ENCODE assay signal across 12 cellular contexts in the genomic region with DNA sequence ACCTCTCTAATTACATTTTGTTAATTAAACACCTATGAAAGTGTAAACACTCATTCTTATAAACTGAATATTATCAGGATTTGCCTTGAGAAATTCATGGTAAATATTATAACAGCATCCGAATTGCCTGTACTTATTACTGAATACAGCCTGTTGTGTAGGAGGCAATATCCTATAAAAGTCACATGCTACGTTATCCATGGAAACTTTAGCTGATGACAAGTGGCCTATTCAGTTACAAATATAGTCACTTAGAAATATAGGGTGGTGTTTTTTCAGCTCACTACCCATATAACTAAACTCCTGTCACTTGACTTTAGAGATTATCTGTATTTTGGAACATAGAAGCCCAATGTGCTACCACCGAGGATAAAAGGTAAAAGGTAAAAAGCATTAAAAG.
DNase-seq lines count a peak whose midpoint lies in the region; ATAC-seq and TF ChIP-seq lines count a peak whose summit lies in the region.
"Had no signal": no experiment of that assay in that cellular context is flagged by ENCODE, and none has a peak within 500 bp of the region (broad histone marks: within the 10 kb centered on the region; RNA-seq: fewer than 3 reads in every experiment).

No MANE protein-coding gene starts in this region.

- peak overlapping the region; percentile 52 for H3K27ac Mint-ChIP-seq in chondrocyte (ENCODE audit: unreplicated experiment)
- H3K27ac Mint-ChIP-seq: IgD-negative memory B cell had no signal

- H3K4me3 ChIP-seq in IMR-90 (ENCODE audit: insufficient read depth, low read depth, low read length) (no peak overlapping the region), psoas muscle (peak overlapping the region; percentile 37)
- H3K4me3 ChIP-seq: ovary had no signal

- H3K36me3 ChIP-seq in IMR-90 (ENCODE audit: control insufficient read depth, insufficient read depth, low read length) = no peaks in the 10 kb centered on the region
- H3K36me3 ChIP-seq in psoas muscle (ENCODE audit: insufficient read depth in 1 of 2, low read depth in 1 of 2) = no peaks in the 10 kb centered on the region
- H3K36me3 ChIP-seq: brain microvascular endothelial cell, ovary had no signal

- no peak overlapping the region for H3K23ac ChIP-seq in IMR-90 (ENCODE audit: low read depth, low read length)

- intact Hi-C loops in IMR-90 (cut with micrococcal nuclease) = loop anchor here (1.0 to 10.0 kb wide), 9 partner anchors 215 to 1198 kb away; partner anchors contain the start of gene IL15
- intact Hi-C loops in psoas muscle (cut with DNase I) = loop anchor here in 1 of 2 donors (2.0 to 10.0 kb wide), 3 partner anchors 55 to 492 kb away; no protein-coding TSS in a partner anchor

- H3K4me2 ChIP-seq in IMR-90 (ENCODE audit: low read depth, low read length) = no peak overlapping the region

- H2BK15ac ChIP-seq in IMR-90 (ENCODE audit: low read depth, low read length) = no peak overlapping the region

- H3K4me1 ChIP-seq in IMR-90 (ENCODE audit: control insufficient read depth, insufficient read depth, low read length) (peaks cover 5% of the 10 kb centered on the region), psoas muscle (peaks cover 34% of the 10 kb centered on the region)

- H3K27me3 ChIP-seq in IMR-90 (ENCODE audit: control insufficient read depth, insufficient read depth, low read length) (no peaks in the 10 kb centered on the region), psoas muscle (ENCODE audit: insufficient read depth in 3 of 3, low read length in 2 of 3) (no peaks in the 10 kb centered on the region)
- H3K27me3 ChIP-seq: brain microvascular endothelial cell, ovary had no signal

- no peak for TF ChIP-seq POLR2A in IMR-90 (IDR thresholded peaks at IDR 0.05; ENCODE audit: low read depth, low read length)

- H2AK9ac ChIP-seq in IMR-90 (replicated peaks; ENCODE audit: low read depth, low read length, poor library complexity) = no peak overlapping the region

- H4K20me1 ChIP-seq in IMR-90 (ENCODE audit: insufficient read depth, low read length) = no peaks in the 10 kb centered on the region

- 0 out of 2 replicates have a peak overlapping the region, but pooled peaks have one; percentile 15 for H3K27ac ChIP-seq in IMR-90 (ENCODE audit: insufficient read depth, low read length)
- peak overlapping the region; percentile 23 for H3K27ac ChIP-seq in psoas muscle
- H3K27ac ChIP-seq: brain microvascular endothelial cell, ovary had no signal

- DNase-seq in activated T-cell treated with anti-CD3 and anti-CD28 coated beads, Interleukin-2, amount 50 U/mL, for 4 hours = no peak
- DNase-seq in activated T-cell treated with anti-CD3 and anti-CD28 coated beads for 4 hours = no peak
- no peak for DNase-seq in IMR-90
- no peak for DNase-seq in chondrocyte (ENCODE audit: low spot score)
- DNase-seq in psoas muscle = no peak
- no peak for DNase-seq in MV-4-11 (lab: John Stamatoyannopoulos, UW)
- DNase-seq in NCI-H2107 treated with DMSO at 0.1 percent for 48 hours (lab: John Stamatoyannopoulos, UW; ENCODE audit: unreplicated experiment) = no peak
- DNase-seq: DMS79 had no signal

- no CpG with 5 or more reads among the region's 3 CpGs for WGBS in IMR-90 (ENCODE audit: extremely low coverage in 2 of 2, insufficient read length in 1 of 2), 2 experiments
- 30 to 41% (median 31%) methylated on average over 3 of the region's 3 CpGs for WGBS in psoas muscle, 3 donors

- POLR2A ChIA-PET in IMR-90 (lab: Charles Lee; ENCODE audit: unreplicated experiment) = no interaction called here

- H2AK5ac ChIP-seq in IMR-90 (ENCODE audit: low read depth, low read length) = no peak overlapping the region

- no peaks in the 10 kb centered on the region for H3K9me3 Mint-ChIP-seq in activated T-cell treated with anti-CD3 and anti-CD28 coated beads, Interleukin-2, amount 50 U/mL, for 4 hours
- H3K9me3 Mint-ChIP-seq in chondrocyte (ENCODE audit: low read depth) = no peaks in the 10 kb centered on the region
- H3K9me3 Mint-ChIP-seq: IgD-negative memory B cell had no signal

- no peak overlapping the region for H2BK120ac ChIP-seq in IMR-90 (ENCODE audit: low read depth, low read length)

- BruUV-seq in IMR-90 (replicated peaks; lab: Mats Ljungman, UMichigan) = no TSS peak

- peaks cover 97% of the 10 kb centered on the region for H3K4me1 Mint-ChIP-seq in activated T-cell treated with anti-CD3 and anti-CD28 coated beads, Interleukin-2, amount 50 U/mL, for 4 hours (ENCODE audit: low read depth)
- H3K4me1 Mint-ChIP-seq in chondrocyte (ENCODE audit: low read depth) = peaks cover 78% of the 10 kb centered on the region

- peak overlapping the region; percentile 28; the same call in 1 of the 2 replicates for H3K18ac ChIP-seq in IMR-90 (ENCODE audit: low read depth, low read length)

- ATAC-seq in activated T-cell treated with anti-CD3 and anti-CD28 coated beads, Interleukin-2, amount 50 U/mL, for 4 hours = no peak
- ATAC-seq in IMR-90 (ENCODE audit: low read depth) = no peak
- peak in 1 of 4 donors; percentile 59 for ATAC-seq in psoas muscle
- ATAC-seq in GM21529 (IDR thresholded peaks at IDR 0.05; ENCODE audit: unreplicated experiment) = no peak

- H4K91ac ChIP-seq in IMR-90 (ENCODE audit: insufficient read depth, low read depth, low read length) = no peak overlapping the region

- no peaks in the 10 kb centered on the region for H3K9me3 ChIP-seq in IMR-90 (ENCODE audit: control insufficient read depth, insufficient read depth, low read length)
- H3K9me3 ChIP-seq in psoas muscle = no peaks in the 10 kb centered on the region
- H3K9me3 ChIP-seq: ovary had no signal

- H3K56ac ChIP-seq in IMR-90 (ENCODE audit: extremely low read depth, insufficient read depth, low read length) = no peak overlapping the region

- H3K4ac ChIP-seq in IMR-90 (ENCODE audit: low read depth, low read length) = no peak overlapping the region

- no peak overlapping the region for H2BK20ac ChIP-seq in IMR-90 (ENCODE audit: low read depth, low read length)

- TF ChIP-seq RAD21 in IMR-90 (IDR thresholded peaks at IDR 0.05; ENCODE audit: low read length) = no peak

- dilution Hi-C loops in IMR-90 (cut with HindIII; ENCODE audit: low sequenced_read_pairs, unreplicated experiment) = no loop called here

- peaks cover 16% of the 10 kb centered on the region for H3K36me3 Mint-ChIP-seq in activated T-cell treated with anti-CD3 and anti-CD28 coated beads, Interleukin-2, amount 50 U/mL, for 4 hours (ENCODE audit: insufficient read depth)
- no peaks in the 10 kb centered on the region for H3K36me3 Mint-ChIP-seq in chondrocyte (ENCODE audit: low read depth)
- H3K36me3 Mint-ChIP-seq: IgD-negative memory B cell had no signal

- peak overlapping the region; percentile 52 for H3K4me3 Mint-ChIP-seq in activated T-cell treated with anti-CD3 and anti-CD28 coated beads, Interleukin-2, amount 50 U/mL, for 4 hours
- H3K4me3 Mint-ChIP-seq in chondrocyte (ENCODE audit: unreplicated experiment) = no peak overlapping the region
- H3K4me3 Mint-ChIP-seq: IgD-negative memory B cell had no signal

- no peak for TF ChIP-seq CTCF in IMR-90 (conservative IDR thresholded peaks at IDR 0.05; ENCODE audit: low read depth, low read length)
- no peak for TF ChIP-seq CTCF in chondrocyte (IDR thresholded peaks at IDR 0.05)
- no peak for TF ChIP-seq CTCF in psoas muscle (IDR thresholded peaks at IDR 0.05)

- CTCF ChIA-PET in IMR-90 (lab: Yijun Ruan, JAX) = interaction anchor here (0.6 to 2.4 kb wide), 6 partner anchors 13 to 493 kb away, joined by 3 to 8 read pairs (median 4); partner anchors contain the start of gene INPP4B

- in situ Hi-C loops in IMR-90 (cut with MboI; ENCODE audit: low sequenced_read_pairs) = loop anchor here (10.0 kb wide), 3 partner anchors 218 to 492 kb away; partner anchors contain the start of gene INPP4B

- H3K9ac ChIP-seq in IMR-90 (ENCODE audit: low read depth, low read length) = 0 out of 2 replicates have a peak overlapping the region, but pooled peaks have one; percentile 47

- H2AFZ ChIP-seq in IMR-90 (replicated peaks; ENCODE audit: low read length, poor library complexity) = no peak overlapping the region

- H3K27me3 Mint-ChIP-seq in activated T-cell treated with anti-CD3 and anti-CD28 coated beads, Interleukin-2, amount 50 U/mL, for 4 hours (ENCODE audit: low read depth) = no peaks in the 10 kb centered on the region
- no peaks in the 10 kb centered on the region for H3K27me3 Mint-ChIP-seq in chondrocyte (ENCODE audit: low read depth)

- peaks cover 0 to 3% of the 10 kb centered on the region in 2 experiments; a peak in 1 of 4 replicates for H3K79me1 ChIP-seq in IMR-90 (ENCODE audit: low read depth in 1 of 2, low read length in 2 of 2)

- no peak overlapping the region; a peak in 1 of 4 replicates for H4K8ac ChIP-seq in IMR-90 (ENCODE audit: low read depth in 2 of 2, low read length in 2 of 2)

- no peak overlapping the region for H3K14ac ChIP-seq in IMR-90 (replicated peaks; ENCODE audit: low read depth, low read length)

- H4K5ac ChIP-seq in IMR-90 (ENCODE audit: low read depth, low read length) = peak overlapping the region; percentile 48; the same call in 1 of the 2 replicates

- no peaks in the 10 kb centered on the region for H3K9me1 ChIP-seq in IMR-90 (ENCODE audit: insufficient read depth, low read length)

- H2BK5ac ChIP-seq in IMR-90 (ENCODE audit: low read depth, low read length, poor library complexity, severe bottlenecking) = no peak overlapping the region

TF ChIP-seq in IMR-90, 13 proteins besides CTCF, POLR2A, EP300 and RAD21 (continues in another document):
- TF ChIP-seq USF2 (IDR thresholded peaks at IDR 0.05; ENCODE audit: low read depth, low read length) (no peak), CHD1 (IDR thresholded peaks at IDR 0.05; ENCODE audit: low read depth, low read length) (no peak), SMC3 (IDR thresholded peaks at IDR 0.05; ENCODE audit: low read depth, low read length) (no peak), NFE2L2 (IDR thresholded peaks at IDR 0.05; ENCODE audit: low read depth, low read length) (no peak), CEBPB (IDR thresholded peaks at IDR 0.05; ENCODE audit: low read depth, low read length) (no peak), RCOR1 (IDR thresholded peaks at IDR 0.05; ENCODE audit: insufficient replicate concordance, low read length) (no peak), BHLHE40 (IDR thresholded peaks at IDR 0.05; ENCODE audit: low read depth, low read length) (no peak)
